ENCODE assay signal across 14 cellular contexts in the genomic region with DNA sequence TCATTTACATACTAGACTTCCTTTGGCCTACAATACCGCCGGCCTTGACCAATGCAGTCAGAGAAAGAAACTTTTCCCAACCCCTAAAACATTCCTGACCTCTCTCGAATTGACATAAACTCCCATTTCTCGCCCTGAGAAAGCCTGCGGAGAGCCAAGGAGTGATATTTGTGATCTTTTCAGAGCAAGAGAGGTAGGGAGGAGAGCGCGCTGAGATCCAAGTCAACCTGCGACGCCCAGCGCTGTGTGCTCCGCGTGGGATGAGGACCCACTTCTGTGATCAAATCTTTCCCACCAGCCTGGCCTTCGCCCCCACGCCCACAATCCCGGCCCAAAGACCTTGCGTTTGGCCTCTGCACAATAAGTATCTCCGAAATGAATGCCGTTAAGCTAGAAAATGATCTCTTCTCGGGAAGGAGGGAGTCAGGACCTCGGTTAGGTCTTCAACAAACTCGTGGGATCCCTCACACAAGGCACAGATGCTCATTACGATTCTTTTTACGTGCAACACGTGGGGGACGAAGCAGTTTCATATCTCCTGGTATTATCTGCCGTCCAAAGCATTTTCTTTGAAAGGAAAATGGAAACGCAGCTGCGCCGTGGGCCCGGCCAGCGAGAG. TPM values are rescaled to one million over a fixed set of nuclear protein-coding genes. Genes with fewer than 3 reads are reported as not detected.
DNase-seq lines count a peak whose midpoint lies in the region; ATAC-seq and TF ChIP-seq lines count a peak whose summit lies in the region.
"Had no signal": no experiment of that assay in that cellular context is flagged by ENCODE, and none has a peak within 500 bp of the region (broad histone marks: within the 10 kb centered on the region; RNA-seq: fewer than 3 reads in every experiment).

No MANE protein-coding gene starts in this region.

- H3K27ac ChIP-seq in heart left ventricle (peak overlapping the region in 1 of 12 donors; percentile 22), iPS DF 6.9 (ENCODE audit: low read length) (no peak overlapping the region), ovary (no peak overlapping the region)
- H3K27ac ChIP-seq: GM23248 had no signal

- TF ChIP-seq POLR2A in heart left ventricle (IDR thresholded peaks at IDR 0.05) (no peak), ovary (IDR thresholded peaks at IDR 0.05) (no peak)

- H3K27me3 Mint-ChIP-seq in type B pancreatic cell, result peaks cover 77% of the 10 kb centered on the region

- ATAC-seq in heart left ventricle (no peak), left cardiac atrium (no peak), GM18909 (IDR thresholded peaks at IDR 0.05; ENCODE audit: poor library complexity, unreplicated experiment) (no peak), left colon (no peak)

- TF ChIP-seq CTCF in heart left ventricle (IDR thresholded peaks at IDR 0.05), result no peak
- TF ChIP-seq CTCF in ovary (IDR thresholded peaks at IDR 0.05), result no peak
- TF ChIP-seq CTCF in type B pancreatic cell (conservative IDR thresholded peaks at IDR 0.05), result no peak

- H3K27me3 ChIP-seq in heart left ventricle (peaks cover 9 to 71% (median 38%) of the 10 kb centered on the region in 9 donors), iPS DF 6.9 (ENCODE audit: control insufficient read depth, insufficient read depth, low read length) (peaks cover 26% of the 10 kb centered on the region), ovary (no peaks in the 10 kb centered on the region)

- peak overlapping the region; percentile 32 to 60 (median 50) for H3K4me3 ChIP-seq in heart left ventricle
- peak overlapping the region; percentile 36; the same call in 1 of the 2 replicates for H3K4me3 ChIP-seq in iPS DF 6.9 (ENCODE audit: low read length)
- peak overlapping the region; percentile 33 for H3K4me3 ChIP-seq in ovary

- no peak for TF ChIP-seq EP300 in ovary (IDR thresholded peaks at IDR 0.05)

- H3K4me3 Mint-ChIP-seq in type B pancreatic cell, result peak overlapping the region; percentile 91
- H3K4me3 Mint-ChIP-seq: activated naive CD8-positive, alpha-beta T cell treated with anti-CD3 and anti-CD28 coated beads, Interleukin-2, amount 10 ng/mL, durations not matched to agents 7 days and 5 days had no signal

- WGBS in heart left ventricle, 4 donors, result 27 to 35% (median 33%) methylated on average over 27 to 31 of the region's 31 CpGs
- no CpG with 5 or more reads among the region's 31 CpGs for WGBS in iPS DF 6.9 (ENCODE audit: insufficient coverage, insufficient read length)
- 48 to 59% (median 50%) methylated on average over 31 of the region's 31 CpGs for WGBS in ovary, 3 donors

- DNase-seq in heart left ventricle (no peak), left cardiac atrium (no peak), iPS DF 6.9 (ENCODE audit: low read depth, low spot score) (no peak), ovary (no peak), type B pancreatic cell (ENCODE audit: extremely low spot score, unreplicated experiment) (no peak), NCI-H526 (lab: John Stamatoyannopoulos, UW) (no peak), left colon (no peak)
- DNase-seq: activated naive CD8-positive, alpha-beta T cell treated with anti-CD3 and anti-CD28 coated beads, Interleukin-2, amount 10 ng/mL, durations not matched to agents 7 days and 5 days; GM23248; midbrain; NCI-H1048; NCI-H510A had no signal

- no peaks in the 10 kb centered on the region for H3K9me3 Mint-ChIP-seq in type B pancreatic cell
- H3K9me3 Mint-ChIP-seq: activated naive CD8-positive, alpha-beta T cell treated with anti-CD3 and anti-CD28 coated beads, Interleukin-2, amount 10 ng/mL, durations not matched to agents 7 days and 5 days had no signal

- H3K27ac Mint-ChIP-seq in type B pancreatic cell, result no peak overlapping the region
- H3K27ac Mint-ChIP-seq: activated naive CD8-positive, alpha-beta T cell treated with anti-CD3 and anti-CD28 coated beads, Interleukin-2, amount 10 ng/mL, durations not matched to agents 7 days and 5 days had no signal

- H3K36me3 ChIP-seq in heart left ventricle (no peaks in the 10 kb centered on the region), iPS DF 6.9 (ENCODE audit: control insufficient read depth, insufficient read depth, low read length) (no peaks in the 10 kb centered on the region), ovary (no peaks in the 10 kb centered on the region)

- H3K9me3 ChIP-seq in heart left ventricle (no peaks in the 10 kb centered on the region), iPS DF 6.9 (ENCODE audit: control insufficient read depth, insufficient read depth, low read length) (no peaks in the 10 kb centered on the region), ovary (no peaks in the 10 kb centered on the region)

- H3K36me3 Mint-ChIP-seq in type B pancreatic cell, result peaks cover 4% of the 10 kb centered on the region
- H3K36me3 Mint-ChIP-seq: activated naive CD8-positive, alpha-beta T cell treated with anti-CD3 and anti-CD28 coated beads, Interleukin-2, amount 10 ng/mL, durations not matched to agents 7 days and 5 days had no signal

- H3K4me1 Mint-ChIP-seq in type B pancreatic cell (ENCODE audit: unreplicated experiment), result peaks cover 12% of the 10 kb centered on the region
- H3K4me1 Mint-ChIP-seq: activated naive CD8-positive, alpha-beta T cell treated with anti-CD3 and anti-CD28 coated beads, Interleukin-2, amount 10 ng/mL, durations not matched to agents 7 days and 5 days had no signal

- intact Hi-C loops in heart left ventricle (cut with DNase I) (loop anchor here in 5 of 10 donors (10.0 kb wide), 5 partner anchors 108 to 862 kb away; no protein-coding TSS in a partner anchor), left cardiac atrium (cut with DNase I) (loop anchor here in 1 of 2 donors (10.0 kb wide), 2 partner anchors 98 to 218 kb away; no protein-coding TSS in a partner anchor), ovary (cut with DNase I) (loop anchor here in 1 of 4 donors (10.0 kb wide), 1 partner anchor 858 kb away; a partner anchor contains a TSS), left colon (cut with DNase I, micrococcal nuclease) (no loop called here)

- H3K4me1 ChIP-seq in heart left ventricle (peaks cover 0 to 30% (median 11%) of the 10 kb centered on the region in 12 donors), iPS DF 6.9 (ENCODE audit: control insufficient read depth, insufficient read depth, low read length) (peaks cover 3% of the 10 kb centered on the region; the same call in 1 of the 2 replicates), ovary (ENCODE audit: insufficient read depth) (peaks cover 8% of the 10 kb centered on the region)

RNA-seq across cellular contexts. Expression of a gene that starts 6.3 kb away (rescaled TPM):
- 1 to 10 TPM in 5 of 9 donors, under 1 TPM in 4; 0.20 to 3.4 (median 1.1) TPM for total RNA-seq in heart left ventricle
- under 1 TPM; 0.15 to 0.46 TPM for polyA plus RNA-seq in heart left ventricle
- 1 to 10 TPM; 2.4 TPM for total RNA-seq in left cardiac atrium
- total RNA-seq in ovary, result 10 to 100 TPM in 5 of 7 donors, 1 to 10 TPM in 2; 3.7 to 15.4 (median 12.0) TPM
- 1 to 10 TPM; 1.9 to 2.8 TPM for polyA plus RNA-seq in ovary
- 3.4 and 8.7 TPM in 2 replicates for total RNA-seq in type B pancreatic cell (ENCODE audit: low replicate concordance)
- total RNA-seq in left colon, result 1 to 10 TPM in 1 of 2 donors, under 1 TPM in 1; 0.37 to 1.6 TPM
- total RNA-seq: activated CD8-positive, alpha-beta memory T cell treated with anti-CD3 and anti-CD28 coated beads for 36 hours; activated naive CD8-positive, alpha-beta T cell treated with anti-CD3 and anti-CD28 coated beads, Interleukin-2, amount 10 ng/mL, durations not matched to agents 7 days and 5 days had no signal
- polyA plus RNA-seq: GM23248 had no signal
